Comparison of ENCODE assay signal across 1 cellular context in the genomic region with DNA sequence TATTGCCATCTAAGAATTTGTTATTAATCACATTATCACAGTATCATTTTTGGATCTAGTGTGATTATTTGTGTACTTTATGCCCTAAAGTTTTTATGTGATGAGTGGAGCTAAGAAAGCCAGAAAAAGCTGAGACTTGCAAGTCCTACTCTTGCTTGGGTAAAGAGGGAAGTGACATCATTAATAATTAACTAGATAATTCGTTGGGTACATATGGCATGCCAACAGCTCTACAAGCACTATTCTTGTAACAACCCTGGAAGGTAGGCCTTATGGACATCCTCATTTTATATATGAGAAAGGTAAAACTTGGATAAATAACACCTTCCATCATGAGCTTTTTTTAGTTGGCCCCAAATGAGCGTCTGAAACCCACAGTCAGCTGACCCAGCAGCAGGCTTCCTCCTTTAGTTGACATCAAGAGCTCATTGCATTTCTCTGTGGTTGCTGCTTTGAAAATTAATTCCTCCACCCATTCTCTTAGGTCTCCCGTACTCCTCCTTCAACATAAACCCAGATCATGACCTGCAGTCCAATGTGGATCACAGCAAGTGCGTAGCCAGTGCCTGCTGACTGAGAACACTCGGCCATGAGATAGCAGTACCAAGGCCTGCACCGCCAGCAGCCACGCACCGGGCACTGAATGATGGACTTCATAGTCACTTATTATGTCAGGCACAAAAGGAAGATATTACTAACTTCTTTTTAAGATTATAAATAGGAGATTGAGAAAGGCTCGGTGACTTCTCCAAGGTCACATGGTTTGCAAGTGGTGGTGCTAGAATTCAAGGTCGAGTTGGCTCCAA.
TF ChIP-seq lines count a peak whose summit lies in the region.

No MANE protein-coding gene starts in this region.

TF ChIP-seq in GM12878, 131 proteins besides CTCF, POLR2A, EP300 and RAD21 (continued from another document):
- TF ChIP-seq MLLT1 (IDR thresholded peaks at IDR 0.05), result peak; percentile 48; the same call in 1 of the 2 replicates
- no peak for TF ChIP-seq CBX5 (IDR thresholded peaks at IDR 0.05; ENCODE audit: low read depth)
- no peak for TF ChIP-seq NRF1 (conservative IDR thresholded peaks at IDR 0.05; ENCODE audit: low read depth, low read length)
- peak; percentile 17; the same call in 1 of the 2 replicates for TF ChIP-seq RUNX3 (IDR thresholded peaks at IDR 0.05; ENCODE audit: low read length)
- no peak for TF ChIP-seq BCL11A (IDR thresholded peaks at IDR 0.05; ENCODE audit: low read depth, low read length)
- no peak for TF ChIP-seq ZNF217 (IDR thresholded peaks at IDR 0.05)
- TF ChIP-seq ETV6 (conservative IDR thresholded peaks at IDR 0.05 in 1 of 2, IDR thresholded peaks at IDR 0.05 in 1 of 2; ENCODE audit: borderline replicate concordance in 1 of 2, low read depth in 1 of 2), result no peak
- no peak for TF ChIP-seq RCOR1 (conservative IDR thresholded peaks at IDR 0.05; ENCODE audit: low read depth, low read length)
- no peak for TF ChIP-seq ZBED1 (IDR thresholded peaks at IDR 0.05; ENCODE audit: borderline replicate concordance)
- TF ChIP-seq BMI1 (IDR thresholded peaks at IDR 0.05; ENCODE audit: borderline replicate concordance), result no peak
- no peak for TF ChIP-seq TAF1 (IDR thresholded peaks at IDR 0.05; ENCODE audit: borderline replicate concordance, low read depth, low read length)
- no peak for TF ChIP-seq ZNF384 (IDR thresholded peaks at IDR 0.05; ENCODE audit: borderline replicate concordance, low read depth, low read length)
- TF ChIP-seq, protein P1, sequence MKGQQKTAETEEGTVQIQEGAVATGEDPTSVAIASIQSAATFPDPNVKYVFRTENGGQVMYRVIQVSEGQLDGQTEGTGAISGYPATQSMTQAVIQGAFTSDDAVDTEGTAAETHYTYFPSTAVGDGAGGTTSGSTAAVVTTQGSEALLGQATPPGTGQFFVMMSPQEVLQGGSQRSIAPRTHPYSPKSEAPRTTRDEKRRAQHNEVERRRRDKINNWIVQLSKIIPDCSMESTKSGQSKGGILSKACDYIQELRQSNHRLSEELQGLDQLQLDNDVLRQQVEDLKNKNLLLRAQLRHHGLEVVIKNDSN (IDR thresholded peaks at IDR 0.05; ENCODE audit: borderline replicate concordance, extremely low read length, insufficient read depth, low read depth, low read length), result no peak
- TF ChIP-seq, protein P2, sequence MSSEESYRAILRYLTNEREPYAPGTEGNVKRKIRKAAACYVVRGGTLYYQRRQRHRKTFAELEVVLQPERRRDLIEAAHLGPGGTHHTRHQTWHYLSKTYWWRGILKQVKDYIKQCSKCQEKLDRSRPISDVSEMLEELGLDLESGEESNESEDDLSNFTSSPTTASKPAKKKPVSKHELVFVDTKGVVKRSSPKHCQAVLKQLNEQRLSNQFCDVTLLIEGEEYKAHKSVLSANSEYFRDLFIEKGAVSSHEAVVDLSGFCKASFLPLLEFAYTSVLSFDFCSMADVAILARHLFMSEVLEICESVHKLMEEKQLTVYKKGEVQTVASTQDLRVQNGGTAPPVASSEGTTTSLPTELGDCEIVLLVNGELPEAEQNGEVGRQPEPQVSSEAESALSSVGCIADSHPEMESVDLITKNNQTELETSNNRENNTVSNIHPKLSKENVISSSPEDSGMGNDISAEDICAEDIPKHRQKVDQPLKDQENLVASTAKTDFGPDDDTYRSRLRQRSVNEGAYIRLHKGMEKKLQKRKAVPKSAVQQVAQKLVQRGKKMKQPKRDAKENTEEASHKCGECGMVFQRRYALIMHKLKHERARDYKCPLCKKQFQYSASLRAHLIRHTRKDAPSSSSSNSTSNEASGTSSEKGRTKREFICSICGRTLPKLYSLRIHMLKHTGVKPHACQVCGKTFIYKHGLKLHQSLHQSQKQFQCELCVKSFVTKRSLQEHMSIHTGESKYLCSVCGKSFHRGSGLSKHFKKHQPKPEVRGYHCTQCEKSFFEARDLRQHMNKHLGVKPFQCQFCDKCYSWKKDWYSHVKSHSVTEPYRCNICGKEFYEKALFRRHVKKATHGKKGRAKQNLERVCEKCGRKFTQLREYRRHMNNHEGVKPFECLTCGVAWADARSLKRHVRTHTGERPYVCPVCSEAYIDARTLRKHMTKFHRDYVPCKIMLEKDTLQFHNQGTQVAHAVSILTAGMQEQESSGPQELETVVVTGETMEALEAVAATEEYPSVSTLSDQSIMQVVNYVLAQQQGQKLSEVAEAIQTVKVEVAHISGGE (CRISPR knock-in tag; IDR thresholded peaks at IDR 0.05), result no peak
- no peak for TF ChIP-seq KLF5 (IDR thresholded peaks at IDR 0.05; ENCODE audit: partially characterized antibody)
- no peak for TF ChIP-seq RFX5 (IDR thresholded peaks at IDR 0.05; ENCODE audit: low read depth, low read length)
- TF ChIP-seq KDM1A (IDR thresholded peaks at IDR 0.05; ENCODE audit: borderline replicate concordance), result no peak
- no peak for TF ChIP-seq MEF2A (IDR thresholded peaks at IDR 0.05; ENCODE audit: insufficient read depth, low read depth, low read length)
- no peak for TF ChIP-seq GATAD2B (conservative IDR thresholded peaks at IDR 0.05; ENCODE audit: low read depth)
- no peak for TF ChIP-seq NFIC (IDR thresholded peaks at IDR 0.05; ENCODE audit: low read depth, low read length)
- no peak for TF ChIP-seq HDGF (IDR thresholded peaks at IDR 0.05)
- TF ChIP-seq IKZF2 (IDR thresholded peaks at IDR 0.05), result no peak; a peak in 1 of 4 replicates
- TF ChIP-seq, protein P3, sequence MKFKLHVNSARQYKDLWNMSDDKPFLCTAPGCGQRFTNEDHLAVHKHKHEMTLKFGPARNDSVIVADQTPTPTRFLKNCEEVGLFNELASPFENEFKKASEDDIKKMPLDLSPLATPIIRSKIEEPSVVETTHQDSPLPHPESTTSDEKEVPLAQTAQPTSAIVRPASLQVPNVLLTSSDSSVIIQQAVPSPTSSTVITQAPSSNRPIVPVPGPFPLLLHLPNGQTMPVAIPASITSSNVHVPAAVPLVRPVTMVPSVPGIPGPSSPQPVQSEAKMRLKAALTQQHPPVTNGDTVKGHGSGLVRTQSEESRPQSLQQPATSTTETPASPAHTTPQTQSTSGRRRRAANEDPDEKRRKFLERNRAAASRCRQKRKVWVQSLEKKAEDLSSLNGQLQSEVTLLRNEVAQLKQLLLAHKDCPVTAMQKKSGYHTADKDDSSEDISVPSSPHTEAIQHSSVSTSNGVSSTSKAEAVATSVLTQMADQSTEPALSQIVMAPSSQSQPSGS (IDR thresholded peaks at IDR 0.05; ENCODE audit: low read length), result no peak
- no peak for TF ChIP-seq CHD1 (IDR thresholded peaks at IDR 0.05; ENCODE audit: low read depth, low read length)
- TF ChIP-seq ASH2L (IDR thresholded peaks at IDR 0.05; ENCODE audit: borderline replicate concordance, low read depth), result no peak
- no peak for TF ChIP-seq JUND (IDR thresholded peaks at IDR 0.05; ENCODE audit: low read depth, low read length)
- TF ChIP-seq ZZZ3 (IDR thresholded peaks at IDR 0.05; ENCODE audit: control insufficient read depth, insufficient read length, low read depth), result no peak
